ENCODE assay signal across 1 cellular context in the genomic region with DNA sequence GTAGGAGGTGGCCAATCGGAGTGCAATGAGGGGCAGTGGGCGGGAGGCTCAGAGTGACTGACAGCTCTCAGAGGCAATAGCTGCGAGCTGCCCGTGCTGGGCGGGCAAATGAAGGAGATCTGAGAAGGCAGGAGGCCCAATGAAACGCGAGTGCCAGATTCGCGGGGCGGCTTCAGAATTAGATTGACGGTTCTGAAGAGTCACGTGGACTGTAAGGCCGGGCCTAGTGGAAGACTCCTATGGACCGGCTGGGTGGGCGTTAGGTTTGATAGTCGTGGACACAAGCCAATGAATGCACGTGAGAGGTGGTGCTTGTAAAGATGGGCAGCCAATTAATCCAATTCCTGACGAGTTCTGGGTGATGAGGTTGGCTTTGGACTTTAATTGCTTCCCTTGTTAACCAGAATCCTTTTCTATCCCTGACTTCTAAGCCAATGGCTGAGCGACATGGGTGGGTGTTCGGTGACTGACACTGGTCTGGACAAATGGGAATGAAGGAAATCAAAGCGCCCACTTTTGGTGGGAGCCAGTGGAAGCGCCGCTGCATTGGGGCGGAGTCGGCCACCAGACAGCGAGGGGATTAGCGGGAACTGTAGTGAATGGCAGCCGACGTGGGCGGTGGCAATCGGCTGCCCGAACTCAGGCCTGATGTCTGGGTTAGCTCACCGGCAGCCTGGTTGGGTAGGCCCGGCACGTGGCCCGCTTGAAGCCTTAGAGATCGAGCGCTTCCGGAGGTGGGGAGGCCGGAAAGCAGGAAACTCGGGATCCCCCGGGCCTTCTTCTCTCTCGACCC.
TF ChIP-seq lines count a peak whose summit lies in the region.

No MANE protein-coding gene starts in this region.

TF ChIP-seq in K562, 482 proteins besides CTCF, POLR2A, EP300 and RAD21 (continued from another document and continues in another):
- TF ChIP-seq CHD1 (IDR thresholded peaks at IDR 0.05; ENCODE audit: low read length) (no peak), DNMT1 (IDR thresholded peaks at IDR 0.05) (no peak), HCFC1 (IDR thresholded peaks at IDR 0.05; ENCODE audit: low read depth, low read length) (peak; percentile 45; the same call in 1 of the 2 replicates), TCF7 (IDR thresholded peaks at IDR 0.05; ENCODE audit: borderline replicate concordance) (no peak), ZNF75A (CRISPR knock-in tag; IDR thresholded peaks at IDR 0.05) (no peak), PCBP1 (IDR thresholded peaks at IDR 0.05; ENCODE audit: low read depth, low read length, poor library complexity, severe bottlenecking) (no peak), CTBP1 (IDR thresholded peaks at IDR 0.05; ENCODE audit: borderline replicate concordance) (no peak), JUN (IDR thresholded peaks at IDR 0.05; ENCODE audit: borderline replicate concordance, low read depth, low read length) (peak; percentile 36; the same call in 1 of the 2 replicates), JUN (CRISPR knock-in tag; IDR thresholded peaks at IDR 0.05; ENCODE audit: borderline replicate concordance) (peak; percentile 94), ZNF41 (CRISPR knock-in tag; conservative IDR thresholded peaks at IDR 0.05) (peak; percentile 83), ERF (CRISPR knock-in tag; IDR thresholded peaks at IDR 0.05) (peak; percentile 84; the same call in 1 of the 2 replicates), ELF2 (CRISPR knock-in tag; IDR thresholded peaks at IDR 0.05) (no peak), TCFL5 (CRISPR knock-in tag; conservative IDR thresholded peaks at IDR 0.05) (no peak), IRF2 (CRISPR knock-in tag; IDR thresholded peaks at IDR 0.05) (no peak), ZNF764 (CRISPR knock-in tag; IDR thresholded peaks at IDR 0.05; ENCODE audit: low read depth) (no peak), ADNP (tag; IDR thresholded peaks at IDR 0.05) (no peak), ZNF408 (CRISPR knock-in tag; IDR thresholded peaks at IDR 0.05; ENCODE audit: low read depth) (no peak), OTX1 (CRISPR knock-in tag; IDR thresholded peaks at IDR 0.05) (no peak; the same call in 1 of the 2 replicates), ZNF830 (CRISPR knock-in tag; IDR thresholded peaks at IDR 0.05) (no peak), BRD4 (IDR thresholded peaks at IDR 0.05) (peak; percentile 85), HIVEP1 (CRISPR knock-in tag; IDR thresholded peaks at IDR 0.05) (no peak), ZKSCAN3 (CRISPR knock-in tag; IDR thresholded peaks at IDR 0.05) (no peak), POLR2H (tag; IDR thresholded peaks at IDR 0.05; ENCODE audit: low read depth) (no peak), SRSF7 (optimal IDR thresholded peaks at IDR 0.05; ENCODE audit: low read depth, low read length) (no peak), NFIC (IDR thresholded peaks at IDR 0.05) (0 out of 2 replicates have a peak, but pooled peaks have one; percentile 25), ARID2 (IDR thresholded peaks at IDR 0.05) (no peak), GTF2E2 (tag; IDR thresholded peaks at IDR 0.05) (no peak), RFX1 (IDR thresholded peaks at IDR 0.05) (peak; percentile 40; the same call in 1 of the 2 replicates), TEAD1 (CRISPR knock-in tag; IDR thresholded peaks at IDR 0.05) (peak; percentile 78 to 94), MAFG (tag; conservative IDR thresholded peaks at IDR 0.05) (no peak), HNRNPUL1 (IDR thresholded peaks at IDR 0.05; ENCODE audit: low read length) (no peak), E2F3 (CRISPR knock-in tag; IDR thresholded peaks at IDR 0.05) (peak; percentile 91), MYC (IDR thresholded peaks at IDR 0.05; ENCODE audit: low read depth, low read length) (peak; percentile 81), MYC (CRISPR knock-in tag; IDR thresholded peaks at IDR 0.05; ENCODE audit: borderline replicate concordance, low read depth) (peak; percentile 86; the same call in 1 of the 2 replicates), HMG20A (CRISPR knock-in tag; conservative IDR thresholded peaks at IDR 0.05) (no peak), KLF16 (IDR thresholded peaks at IDR 0.05) (no peak), LCOR (CRISPR knock-in tag; IDR thresholded peaks at IDR 0.05) (peak; percentile 98), SIN3A (IDR thresholded peaks at IDR 0.05; ENCODE audit: borderline replicate concordance in 2 of 2, control insufficient read depth in 1 of 2, low read depth in 2 of 2, low read length in 2 of 2) (peak in 1 of 2 experiments; percentile 41; a peak in 1 of 4 replicates), MXI1 (IDR thresholded peaks at IDR 0.05; ENCODE audit: low read depth, low read length) (no peak), STAT5B (CRISPR knock-in tag; IDR thresholded peaks at IDR 0.05) (no peak), SMAD4 (CRISPR knock-in tag; conservative IDR thresholded peaks at IDR 0.05) (peak; percentile 97), ETV1 (tag; conservative IDR thresholded peaks at IDR 0.05; ENCODE audit: low read depth) (peak; percentile 85), C11orf30 (IDR thresholded peaks at IDR 0.05; ENCODE audit: low read depth) (peak; percentile 12), DPF2 (IDR thresholded peaks at IDR 0.05) (no peak), SAP30 (IDR thresholded peaks at IDR 0.05; ENCODE audit: borderline replicate concordance, insufficient read depth, low read depth, low read length, poor library complexity, severe bottlenecking) (no peak), XRCC3 (IDR thresholded peaks at IDR 0.05) (no peak), SMAD2 (IDR thresholded peaks at IDR 0.05; ENCODE audit: low read depth, low read length) (no peak), YY1 (IDR thresholded peaks at IDR 0.05; ENCODE audit: borderline replicate concordance in 1 of 3, control insufficient read depth in 1 of 3, extremely low read depth in 1 of 3, insufficient read depth in 3 of 3, insufficient read length in 1 of 3, insufficient replicate concordance in 2 of 3, low read depth in 1 of 3, low read length in 2 of 3) (peak in 2 of 3 experiments; percentile 44 to 68), STAT5A (IDR thresholded peaks at IDR 0.05; ENCODE audit: borderline replicate concordance, low read length) (no peak), FUS (optimal IDR thresholded peaks at IDR 0.05; ENCODE audit: low read depth, low read length) (no peak), THRAP3 (IDR thresholded peaks at IDR 0.05; ENCODE audit: borderline replicate concordance) (no peak), ZFP30 (CRISPR knock-in tag; IDR thresholded peaks at IDR 0.05; ENCODE audit: borderline replicate concordance) (no peak), NFIX (CRISPR knock-in tag; IDR thresholded peaks at IDR 0.05; ENCODE audit: low read depth) (no peak)
- TF ChIP-seq, protein P1, sequence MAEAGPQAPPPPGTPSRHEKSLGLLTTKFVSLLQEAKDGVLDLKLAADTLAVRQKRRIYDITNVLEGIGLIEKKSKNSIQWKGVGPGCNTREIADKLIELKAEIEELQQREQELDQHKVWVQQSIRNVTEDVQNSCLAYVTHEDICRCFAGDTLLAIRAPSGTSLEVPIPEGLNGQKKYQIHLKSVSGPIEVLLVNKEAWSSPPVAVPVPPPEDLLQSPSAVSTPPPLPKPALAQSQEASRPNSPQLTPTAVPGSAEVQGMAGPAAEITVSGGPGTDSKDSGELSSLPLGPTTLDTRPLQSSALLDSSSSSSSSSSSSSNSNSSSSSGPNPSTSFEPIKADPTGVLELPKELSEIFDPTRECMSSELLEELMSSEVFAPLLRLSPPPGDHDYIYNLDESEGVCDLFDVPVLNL (CRISPR knock-in tag; IDR thresholded peaks at IDR 0.05; ENCODE audit: low read depth): peak; percentile 63; the same call in 1 of the 2 replicates
- TF ChIP-seq, protein P2, sequence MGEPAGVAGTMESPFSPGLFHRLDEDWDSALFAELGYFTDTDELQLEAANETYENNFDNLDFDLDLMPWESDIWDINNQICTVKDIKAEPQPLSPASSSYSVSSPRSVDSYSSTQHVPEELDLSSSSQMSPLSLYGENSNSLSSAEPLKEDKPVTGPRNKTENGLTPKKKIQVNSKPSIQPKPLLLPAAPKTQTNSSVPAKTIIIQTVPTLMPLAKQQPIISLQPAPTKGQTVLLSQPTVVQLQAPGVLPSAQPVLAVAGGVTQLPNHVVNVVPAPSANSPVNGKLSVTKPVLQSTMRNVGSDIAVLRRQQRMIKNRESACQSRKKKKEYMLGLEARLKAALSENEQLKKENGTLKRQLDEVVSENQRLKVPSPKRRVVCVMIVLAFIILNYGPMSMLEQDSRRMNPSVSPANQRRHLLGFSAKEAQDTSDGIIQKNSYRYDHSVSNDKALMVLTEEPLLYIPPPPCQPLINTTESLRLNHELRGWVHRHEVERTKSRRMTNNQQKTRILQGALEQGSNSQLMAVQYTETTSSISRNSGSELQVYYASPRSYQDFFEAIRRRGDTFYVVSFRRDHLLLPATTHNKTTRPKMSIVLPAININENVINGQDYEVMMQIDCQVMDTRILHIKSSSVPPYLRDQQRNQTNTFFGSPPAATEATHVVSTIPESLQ (CRISPR knock-in tag; IDR thresholded peaks at IDR 0.05): peak; percentile 99
- TF ChIP-seq, protein P3, sequence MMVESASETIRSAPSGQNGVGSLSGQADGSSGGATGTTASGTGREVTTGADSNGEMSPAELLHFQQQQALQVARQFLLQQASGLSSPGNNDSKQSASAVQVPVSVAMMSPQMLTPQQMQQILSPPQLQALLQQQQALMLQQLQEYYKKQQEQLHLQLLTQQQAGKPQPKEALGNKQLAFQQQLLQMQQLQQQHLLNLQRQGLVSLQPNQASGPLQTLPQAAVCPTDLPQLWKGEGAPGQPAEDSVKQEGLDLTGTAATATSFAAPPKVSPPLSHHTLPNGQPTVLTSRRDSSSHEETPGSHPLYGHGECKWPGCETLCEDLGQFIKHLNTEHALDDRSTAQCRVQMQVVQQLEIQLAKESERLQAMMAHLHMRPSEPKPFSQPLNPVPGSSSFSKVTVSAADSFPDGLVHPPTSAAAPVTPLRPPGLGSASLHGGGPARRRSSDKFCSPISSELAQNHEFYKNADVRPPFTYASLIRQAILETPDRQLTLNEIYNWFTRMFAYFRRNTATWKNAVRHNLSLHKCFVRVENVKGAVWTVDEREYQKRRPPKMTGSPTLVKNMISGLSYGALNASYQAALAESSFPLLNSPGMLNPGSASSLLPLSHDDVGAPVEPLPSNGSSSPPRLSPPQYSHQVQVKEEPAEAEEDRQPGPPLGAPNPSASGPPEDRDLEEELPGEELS (CRISPR knock-in tag; IDR thresholded peaks at IDR 0.05; ENCODE audit: borderline replicate concordance): peak; percentile 99
- TF ChIP-seq, protein P4, sequence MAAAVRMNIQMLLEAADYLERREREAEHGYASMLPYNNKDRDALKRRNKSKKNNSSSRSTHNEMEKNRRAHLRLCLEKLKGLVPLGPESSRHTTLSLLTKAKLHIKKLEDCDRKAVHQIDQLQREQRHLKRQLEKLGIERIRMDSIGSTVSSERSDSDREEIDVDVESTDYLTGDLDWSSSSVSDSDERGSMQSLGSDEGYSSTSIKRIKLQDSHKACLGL (CRISPR knock-in tag; IDR thresholded peaks at IDR 0.05; ENCODE audit: borderline replicate concordance, poor library complexity, severe bottlenecking): peak; percentile 40
- TF ChIP-seq, protein P5, sequence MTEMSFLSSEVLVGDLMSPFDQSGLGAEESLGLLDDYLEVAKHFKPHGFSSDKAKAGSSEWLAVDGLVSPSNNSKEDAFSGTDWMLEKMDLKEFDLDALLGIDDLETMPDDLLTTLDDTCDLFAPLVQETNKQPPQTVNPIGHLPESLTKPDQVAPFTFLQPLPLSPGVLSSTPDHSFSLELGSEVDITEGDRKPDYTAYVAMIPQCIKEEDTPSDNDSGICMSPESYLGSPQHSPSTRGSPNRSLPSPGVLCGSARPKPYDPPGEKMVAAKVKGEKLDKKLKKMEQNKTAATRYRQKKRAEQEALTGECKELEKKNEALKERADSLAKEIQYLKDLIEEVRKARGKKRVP (CRISPR knock-in tag; IDR thresholded peaks at IDR 0.05): 0 out of 2 replicates have a peak, but pooled peaks have one; percentile 37
- TF ChIP-seq, protein P6, sequence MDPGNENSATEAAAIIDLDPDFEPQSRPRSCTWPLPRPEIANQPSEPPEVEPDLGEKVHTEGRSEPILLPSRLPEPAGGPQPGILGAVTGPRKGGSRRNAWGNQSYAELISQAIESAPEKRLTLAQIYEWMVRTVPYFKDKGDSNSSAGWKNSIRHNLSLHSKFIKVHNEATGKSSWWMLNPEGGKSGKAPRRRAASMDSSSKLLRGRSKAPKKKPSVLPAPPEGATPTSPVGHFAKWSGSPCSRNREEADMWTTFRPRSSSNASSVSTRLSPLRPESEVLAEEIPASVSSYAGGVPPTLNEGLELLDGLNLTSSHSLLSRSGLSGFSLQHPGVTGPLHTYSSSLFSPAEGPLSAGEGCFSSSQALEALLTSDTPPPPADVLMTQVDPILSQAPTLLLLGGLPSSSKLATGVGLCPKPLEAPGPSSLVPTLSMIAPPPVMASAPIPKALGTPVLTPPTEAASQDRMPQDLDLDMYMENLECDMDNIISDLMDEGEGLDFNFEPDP (CRISPR knock-in tag; IDR thresholded peaks at IDR 0.05): no peak
- TF ChIP-seq, protein P7, sequence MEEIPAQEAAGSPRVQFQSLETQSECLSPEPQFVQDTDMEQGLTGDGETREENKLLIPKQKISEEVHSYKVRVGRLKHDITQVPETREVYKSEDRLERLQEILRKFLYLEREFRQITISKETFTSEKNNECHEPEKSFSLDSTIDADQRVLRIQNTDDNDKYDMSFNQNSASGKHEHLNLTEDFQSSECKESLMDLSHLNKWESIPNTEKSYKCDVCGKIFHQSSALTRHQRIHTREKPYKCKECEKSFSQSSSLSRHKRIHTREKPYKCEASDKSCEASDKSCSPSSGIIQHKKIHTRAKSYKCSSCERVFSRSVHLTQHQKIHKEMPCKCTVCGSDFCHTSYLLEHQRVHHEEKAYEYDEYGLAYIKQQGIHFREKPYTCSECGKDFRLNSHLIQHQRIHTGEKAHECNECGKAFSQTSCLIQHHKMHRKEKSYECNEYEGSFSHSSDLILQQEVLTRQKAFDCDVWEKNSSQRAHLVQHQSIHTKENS (CRISPR knock-in tag; IDR thresholded peaks at IDR 0.05): no peak
- TF ChIP-seq, protein P8, sequence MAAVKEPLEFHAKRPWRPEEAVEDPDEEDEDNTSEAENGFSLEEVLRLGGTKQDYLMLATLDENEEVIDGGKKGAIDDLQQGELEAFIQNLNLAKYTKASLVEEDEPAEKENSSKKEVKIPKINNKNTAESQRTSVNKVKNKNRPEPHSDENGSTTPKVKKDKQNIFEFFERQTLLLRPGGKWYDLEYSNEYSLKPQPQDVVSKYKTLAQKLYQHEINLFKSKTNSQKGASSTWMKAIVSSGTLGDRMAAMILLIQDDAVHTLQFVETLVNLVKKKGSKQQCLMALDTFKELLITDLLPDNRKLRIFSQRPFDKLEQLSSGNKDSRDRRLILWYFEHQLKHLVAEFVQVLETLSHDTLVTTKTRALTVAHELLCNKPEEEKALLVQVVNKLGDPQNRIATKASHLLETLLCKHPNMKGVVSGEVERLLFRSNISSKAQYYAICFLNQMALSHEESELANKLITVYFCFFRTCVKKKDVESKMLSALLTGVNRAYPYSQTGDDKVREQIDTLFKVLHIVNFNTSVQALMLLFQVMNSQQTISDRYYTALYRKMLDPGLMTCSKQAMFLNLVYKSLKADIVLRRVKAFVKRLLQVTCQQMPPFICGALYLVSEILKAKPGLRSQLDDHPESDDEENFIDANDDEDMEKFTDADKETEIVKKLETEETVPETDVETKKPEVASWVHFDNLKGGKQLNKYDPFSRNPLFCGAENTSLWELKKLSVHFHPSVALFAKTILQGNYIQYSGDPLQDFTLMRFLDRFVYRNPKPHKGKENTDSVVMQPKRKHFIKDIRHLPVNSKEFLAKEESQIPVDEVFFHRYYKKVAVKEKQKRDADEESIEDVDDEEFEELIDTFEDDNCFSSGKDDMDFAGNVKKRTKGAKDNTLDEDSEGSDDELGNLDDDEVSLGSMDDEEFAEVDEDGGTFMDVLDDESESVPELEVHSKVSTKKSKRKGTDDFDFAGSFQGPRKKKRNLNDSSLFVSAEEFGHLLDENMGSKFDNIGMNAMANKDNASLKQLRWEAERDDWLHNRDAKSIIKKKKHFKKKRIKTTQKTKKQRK (IDR thresholded peaks at IDR 0.05; ENCODE audit: borderline replicate concordance, low read depth, low read length): peak; percentile 96
